ENCODE assay signal across 22 cellular contexts in genomic region chr10:124030711-124031110, GRCh38.
DNase-seq lines count a peak whose midpoint lies in the region; ATAC-seq, FAIRE-seq and TF ChIP-seq lines count a peak whose summit lies in the region.
"Had no signal": no experiment of that assay in that cellular context is flagged by ENCODE, and none has a peak within 500 bp of the region (broad histone marks: within the 10 kb centered on the region; RNA-seq: fewer than 3 reads in every experiment).

No MANE protein-coding gene starts in this region.

- ATAC-seq in aorta (ENCODE audit: low FRiP score) (no peak), GM21515 (IDR thresholded peaks at IDR 0.05; ENCODE audit: unreplicated experiment) (no peak)
- ATAC-seq: CD8-positive, alpha-beta T cell; GM12878 had no signal

- H3K9me3 ChIP-seq in kidney (ENCODE audit: control insufficient read depth in 1 of 2, low read length in 2 of 2), result no peaks in the 10 kb centered on the region
- H3K9me3 ChIP-seq in spleen, result no peaks in the 10 kb centered on the region
- H3K9me3 ChIP-seq in aorta (ENCODE audit: control insufficient read depth, low read length), result no peaks in the 10 kb centered on the region
- H3K9me3 ChIP-seq: BLaER1, Caco-2 had no signal

- WGBS in spleen, 5 donors, result 78 to 87% (median 80%) methylated on average over 7 to 8 of the region's 8 CpGs
- WGBS in aorta, 2 donors, result 96 to 98% methylated on average over 8 of the region's 8 CpGs

- no peak overlapping the region for H3K9ac ChIP-seq in kidney (ENCODE audit: low read length in 2 of 2)
- H3K9ac ChIP-seq: BLaER1, GM23248 had no signal

- TF ChIP-seq POLR2A in spleen (IDR thresholded peaks at IDR 0.05), result no peak

- H3K27me3 ChIP-seq in spleen (replicated peaks in 1 of 7) (no peaks in the 10 kb centered on the region), aorta (ENCODE audit: control insufficient read depth in 1 of 2, insufficient read depth in 2 of 2, low read length in 1 of 2) (no peaks in the 10 kb centered on the region)
- H3K27me3 ChIP-seq: BLaER1 had no signal

- H3K36me3 ChIP-seq in kidney (ENCODE audit: control insufficient read depth in 1 of 2, insufficient read depth in 2 of 2, low read length in 2 of 2) (no peaks in the 10 kb centered on the region), spleen (peaks cover 0 to 85% (median 2%) of the 10 kb centered on the region in 6 donors), aorta (ENCODE audit: control insufficient read depth in 1 of 2, insufficient read depth in 2 of 2, low read length in 1 of 2) (no peaks in the 10 kb centered on the region)

- H3K4me1 ChIP-seq in kidney (ENCODE audit: control insufficient read depth in 1 of 2, insufficient read depth in 1 of 2, low read depth in 1 of 2, low read length in 2 of 2) (peaks cover 0 to 14% of the 10 kb centered on the region in 2 donors), spleen (peaks cover 7 to 75% (median 35%) of the 10 kb centered on the region in 6 donors), aorta (ENCODE audit: control insufficient read depth in 1 of 2, insufficient read depth in 2 of 2, low read length in 2 of 2) (no peaks in the 10 kb centered on the region)

- intact Hi-C loops in kidney (cut with DNase I) (no loop called here), spleen (cut with DNase I; ENCODE audit: low total_unique reads) (no loop called here), aorta (cut with DNase I) (no loop called here)

- H3K4me3 ChIP-seq in kidney (ENCODE audit: low read length in 2 of 2) (no peak overlapping the region), spleen (no peak overlapping the region), aorta (ENCODE audit: low read length in 2 of 2) (no peak overlapping the region)
- H3K4me3 ChIP-seq: BLaER1, GM12878, GM23248 had no signal

- peak; percentile 58 for DNase-seq in kidney
- peak; percentile 49 for DNase-seq in spleen
- DNase-seq in aorta, result peak; percentile 32 to 38
- no peak for DNase-seq in NCI-H1417 treated with DMSO at 0.1 percent for 48 hours (lab: John Stamatoyannopoulos, UW)
- DNase-seq in A172 (ENCODE audit: low spot score), result no peak
- DNase-seq: Caco-2; CD4-positive, CD25-positive, alpha-beta regulatory T cell; CD8-positive, alpha-beta T cell; DMS153; DMS79; EL; GDM1; GM23248; H7; HCEC 1CT had no signal

- no peak for FAIRE-seq in kidney (lab: Jason Lieb, UNC)
- FAIRE-seq: A204.1, GM12878, GM18507, H1 had no signal

- no peak overlapping the region for H3K27ac ChIP-seq in kidney (ENCODE audit: low read depth in 2 of 2, low read length in 2 of 2)
- peak overlapping the region in 3 of 8 donors; percentile 36 to 94 (median 63) for H3K27ac ChIP-seq in spleen
- H3K27ac ChIP-seq in aorta (ENCODE audit: low read depth in 1 of 2, low read length in 2 of 2), result no peak overlapping the region
- H3K27ac ChIP-seq: BLaER1, C4-2B, GM23248 had no signal

- TF ChIP-seq CTCF in kidney (IDR thresholded peaks at IDR 0.05; ENCODE audit: borderline replicate concordance, extremely low read depth, insufficient read depth) (no peak), spleen (IDR thresholded peaks at IDR 0.05 in 8 of 11, conservative IDR thresholded peaks at IDR 0.05 in 3 of 11) (no peak)

Comparison
In these comparisons a context has a peak if more than half of its experiments do, and no peak if none do; other contexts are left out.
1. DNase-seq: peak in kidney (single experiment), spleen (single experiment) and aorta (2 of 2); none in NCI-H1417 treated with DMSO at 0.1 percent for 48 hours (single experiment) and A172 (single experiment).